In genomic region chr19:4063369-4064072, GRCh38 we compare ENCODE assay signal across 1 cellular context.
TF ChIP-seq lines count a peak whose summit lies in the region.

No MANE protein-coding gene starts in this region.

TF ChIP-seq in K562, 482 proteins besides CTCF, POLR2A, EP300 and RAD21 (continued from another document):
- 0 out of 2 replicates have a peak, but pooled peaks have one; percentile 18 for TF ChIP-seq BHLHE40 (IDR thresholded peaks at IDR 0.05; ENCODE audit: low read length)
- peak in 1 of 2 experiments; percentile 77; a peak in 2 of 4 replicates for TF ChIP-seq RCOR1 (IDR thresholded peaks at IDR 0.05; ENCODE audit: borderline replicate concordance in 1 of 2, low read depth in 2 of 2, low read length in 2 of 2)
- TF ChIP-seq MBD1 (CRISPR knock-in tag; IDR thresholded peaks at IDR 0.05): no peak
- TF ChIP-seq TCF7L2 (IDR thresholded peaks at IDR 0.05; ENCODE audit: low read depth, low read length): no peak
- no peak for TF ChIP-seq ZNF695 (CRISPR knock-in tag; IDR thresholded peaks at IDR 0.05)
- TF ChIP-seq ZBTB7A (IDR thresholded peaks at IDR 0.05; ENCODE audit: borderline replicate concordance, control insufficient read depth, low read depth, low read length): peak; percentile 21; the same call in 1 of the 2 replicates
- no peak for TF ChIP-seq SRF (CRISPR knock-in tag; IDR thresholded peaks at IDR 0.05)
- TF ChIP-seq ELK1 (CRISPR knock-in tag; IDR thresholded peaks at IDR 0.05): no peak
- TF ChIP-seq CBX1 (IDR thresholded peaks at IDR 0.05; ENCODE audit: low read depth): peak; percentile 82
- TF ChIP-seq ZNF324 (CRISPR knock-in tag; IDR thresholded peaks at IDR 0.05): no peak
- no peak for TF ChIP-seq NCOA6 (IDR thresholded peaks at IDR 0.05)
- no peak; the same call in 1 of the 2 replicates for TF ChIP-seq POLR2AphosphoS5 (IDR thresholded peaks at IDR 0.05; ENCODE audit: control insufficient read depth, insufficient read depth, low read depth, low read length)
- TF ChIP-seq CREB3L1 (IDR thresholded peaks at IDR 0.05; ENCODE audit: borderline replicate concordance, low read depth): no peak
- no peak for TF ChIP-seq FUS (optimal IDR thresholded peaks at IDR 0.05; ENCODE audit: low read depth, low read length)
- no peak for TF ChIP-seq ZNF3 (CRISPR knock-in tag; IDR thresholded peaks at IDR 0.05)
- no peak for TF ChIP-seq SNAPC5 (CRISPR knock-in tag; IDR thresholded peaks at IDR 0.05)
- 0 out of 2 replicates have a peak, but pooled peaks have one; percentile 8 for TF ChIP-seq MAX (CRISPR knock-in tag; IDR thresholded peaks at IDR 0.05)
- peak; percentile 62 for TF ChIP-seq POLR2G (IDR thresholded peaks at IDR 0.05; ENCODE audit: low read depth, low read length)
- no peak for TF ChIP-seq SPI1 (IDR thresholded peaks at IDR 0.05; ENCODE audit: borderline replicate concordance, low read depth, low read length)
- TF ChIP-seq WHSC1 (IDR thresholded peaks at IDR 0.05; ENCODE audit: low read length): no peak
- TF ChIP-seq SIRT6 (IDR thresholded peaks at IDR 0.05; ENCODE audit: low read depth, low read length): no peak
- no peak for TF ChIP-seq ZNF12 (CRISPR knock-in tag; IDR thresholded peaks at IDR 0.05)
- TF ChIP-seq ETS2 (tag; IDR thresholded peaks at IDR 0.05; ENCODE audit: borderline replicate concordance, poor library complexity, severe bottlenecking): no peak
- TF ChIP-seq THRB (CRISPR knock-in tag; conservative IDR thresholded peaks at IDR 0.05): no peak
- 0 out of 2 replicates have a peak, but pooled peaks have one; percentile 12 for TF ChIP-seq ZNF740 (CRISPR knock-in tag; IDR thresholded peaks at IDR 0.05)
- no peak for TF ChIP-seq ZNF740 (tag; IDR thresholded peaks at IDR 0.05)
- TF ChIP-seq ZNF586 (CRISPR knock-in tag; conservative IDR thresholded peaks at IDR 0.05): no peak
- no peak for TF ChIP-seq ZKSCAN8 (CRISPR knock-in tag; IDR thresholded peaks at IDR 0.05)
- peak; percentile 13 for TF ChIP-seq SAP30 (IDR thresholded peaks at IDR 0.05; ENCODE audit: borderline replicate concordance, insufficient read depth, low read depth, low read length, poor library complexity, severe bottlenecking)
- no peak for TF ChIP-seq PHB2 (IDR thresholded peaks at IDR 0.05; ENCODE audit: low read depth)
- no peak for TF ChIP-seq POLR2AphosphoS2 (IDR thresholded peaks at IDR 0.05; ENCODE audit: low read length)
- TF ChIP-seq RBBP5 (IDR thresholded peaks at IDR 0.05; ENCODE audit: borderline replicate concordance, insufficient read depth, low read length, poor library complexity, severe bottlenecking): no peak
- TF ChIP-seq GABPB1 (CRISPR knock-in tag; IDR thresholded peaks at IDR 0.05): no peak
- no peak for TF ChIP-seq PREB (CRISPR knock-in tag; IDR thresholded peaks at IDR 0.05)
- no peak for TF ChIP-seq U2AF1 (optimal IDR thresholded peaks at IDR 0.05; ENCODE audit: low read depth, low read length)
- peak; percentile 64 for TF ChIP-seq RBFOX2 (IDR thresholded peaks at IDR 0.05; ENCODE audit: low read depth, low read length)
- no peak for TF ChIP-seq ZFP1 (CRISPR knock-in tag; IDR thresholded peaks at IDR 0.05)
- no peak for TF ChIP-seq POLR2B (IDR thresholded peaks at IDR 0.05; ENCODE audit: low read depth, partially characterized antibody)
- no peak for TF ChIP-seq ZNF592 (IDR thresholded peaks at IDR 0.05)
- TF ChIP-seq ZNF551 (CRISPR knock-in tag; IDR thresholded peaks at IDR 0.05): no peak
- TF ChIP-seq PURB (CRISPR knock-in tag; IDR thresholded peaks at IDR 0.05; ENCODE audit: low read depth): no peak
- no peak for TF ChIP-seq ZNF830 (CRISPR knock-in tag; IDR thresholded peaks at IDR 0.05)
- TF ChIP-seq ZC3H4 (CRISPR knock-in tag; IDR thresholded peaks at IDR 0.05; ENCODE audit: borderline replicate concordance): no peak
